11 cellular contexts compared by ENCODE assay signal in the genomic region with DNA sequence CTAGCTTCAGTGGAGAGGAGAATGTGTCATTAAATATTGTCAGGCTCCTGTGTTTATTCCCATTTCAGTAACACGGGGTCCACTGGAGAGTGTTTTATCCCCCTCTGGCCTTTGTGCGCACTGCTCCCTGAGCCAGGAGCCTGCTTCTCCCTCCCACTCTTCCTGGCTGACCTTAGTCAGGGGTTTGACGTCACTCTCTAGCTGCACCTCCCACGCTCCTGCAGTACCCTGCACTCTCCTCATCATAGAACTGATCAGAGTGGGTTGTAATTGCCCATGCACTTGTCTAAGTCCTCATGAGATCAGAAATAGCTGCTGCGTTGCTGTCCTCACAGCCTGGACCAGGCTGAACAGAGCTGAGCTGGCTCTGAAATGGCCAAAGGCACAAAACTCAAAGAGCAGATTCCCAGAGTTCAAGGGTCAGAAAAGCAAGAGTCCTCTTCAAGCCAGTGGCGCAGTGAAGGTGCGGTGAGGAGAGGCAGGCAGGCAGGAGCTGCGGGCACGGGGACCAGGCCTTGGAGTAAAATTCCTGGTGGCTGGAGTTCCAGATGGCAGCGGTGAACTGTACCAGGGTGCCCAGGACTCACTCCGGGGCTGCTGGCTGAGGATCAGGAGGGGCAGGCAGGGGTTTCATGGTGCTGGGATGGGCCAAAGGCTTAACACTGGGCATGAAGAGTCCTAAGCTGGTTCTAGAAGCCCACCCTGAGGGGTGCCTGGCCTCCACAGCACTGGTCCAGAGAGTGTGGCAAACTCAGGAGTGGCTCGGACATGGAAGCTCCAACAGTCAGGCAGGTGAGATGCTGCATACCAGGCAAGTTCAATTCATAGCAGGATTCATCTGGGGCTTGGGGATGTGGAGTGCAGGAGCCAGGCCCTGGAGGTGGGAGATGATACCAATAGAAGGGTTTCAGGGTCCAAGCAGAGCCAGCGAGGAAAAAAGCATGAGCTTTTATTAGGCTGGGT.
DNase-seq lines count a peak whose midpoint lies in the region; ATAC-seq and TF ChIP-seq lines count a peak whose summit lies in the region.
"Had no signal": no experiment of that assay in that cellular context is flagged by ENCODE, and none has a peak within 500 bp of the region (broad histone marks: within the 10 kb centered on the region; RNA-seq: fewer than 3 reads in every experiment).

No MANE protein-coding gene starts in this region.

- H3K27ac ChIP-seq in right atrium auricular region, result no peak overlapping the region

- H3K4me1 ChIP-seq in right atrium auricular region, result no peaks in the 10 kb centered on the region

- no peaks in the 10 kb centered on the region for H3K4me1 Mint-ChIP-seq in effector memory CD8-positive, alpha-beta T cell (ENCODE audit: low read depth in 2 of 2)

- H3K4me3 ChIP-seq in H7 (ENCODE audit: insufficient read depth, low read depth, low read length) (no peak overlapping the region), right atrium auricular region (no peak overlapping the region)

- H3K9me3 Mint-ChIP-seq in effector memory CD8-positive, alpha-beta T cell, result no peaks in the 10 kb centered on the region

- H3K36me3 Mint-ChIP-seq in effector memory CD8-positive, alpha-beta T cell (ENCODE audit: insufficient read depth), result no peaks in the 10 kb centered on the region

- no peak for ATAC-seq in effector memory CD8-positive, alpha-beta T cell (replicated peaks)
- no peak for ATAC-seq in HG02973 (IDR thresholded peaks at IDR 0.05; ENCODE audit: unreplicated experiment)
- ATAC-seq: Panc1 had no signal

- H3K36me3 ChIP-seq in H7 (replicated peaks; ENCODE audit: control insufficient read depth, insufficient read depth, low read length) (no peaks in the 10 kb centered on the region), right atrium auricular region (no peaks in the 10 kb centered on the region)

- no peaks in the 10 kb centered on the region for H3K9me3 ChIP-seq in right atrium auricular region

- no peak for TF ChIP-seq CTCF in right atrium auricular region (IDR thresholded peaks at IDR 0.05)

- no peaks in the 10 kb centered on the region for H3K27me3 ChIP-seq in H7 (ENCODE audit: control insufficient read depth, insufficient read depth, low read length)
- H3K27me3 ChIP-seq in right atrium auricular region, result no peaks in the 10 kb centered on the region

- H3K27me3 Mint-ChIP-seq in effector memory CD8-positive, alpha-beta T cell, result peaks cover 4 to 40% of the 10 kb centered on the region in 2 donors

- no peak overlapping the region for H3K4me3 Mint-ChIP-seq in effector memory CD8-positive, alpha-beta T cell

- H3K27ac Mint-ChIP-seq in effector memory CD8-positive, alpha-beta T cell, result no peak overlapping the region

- DNase-seq in H7, result peak; percentile 49
- DNase-seq in NCI-H345 treated with DMSO at 0.1 percent for 48 hours (lab: John Stamatoyannopoulos, UW; ENCODE audit: unreplicated experiment), result peak; percentile 83
- peak; percentile 32 for DNase-seq in right atrium auricular region (ENCODE audit: low spot score)
- peak; percentile 34 for DNase-seq in putamen (ENCODE audit: low spot score)
- no peak for DNase-seq in T1000 (lab: John Stamatoyannopoulos, UW)
- DNase-seq in effector memory CD8-positive, alpha-beta T cell, result no peak
- DNase-seq in activated CD4-positive, alpha-beta T cell treated with anti-CD3 and anti-CD28 coated beads, Interleukin-2, amount 50 U/mL, for 4 hours, result no peak
- DNase-seq: effector CD4-positive, alpha-beta T cell; NCI-H1694 had no signal

Comparison
In these comparisons a context has a peak if more than half of its experiments do, and no peak if none do; other contexts are left out.
1. DNase-seq: peak in H7 (single experiment), NCI-H345 treated with DMSO at 0.1 percent for 48 hours (single experiment), right atrium auricular region (single experiment) and putamen (single experiment); none in T1000 (single experiment), effector memory CD8-positive, alpha-beta T cell (0 of 3) and activated CD4-positive, alpha-beta T cell treated with anti-CD3 and anti-CD28 coated beads, Interleukin-2, amount 50 U/mL, for 4 hours (0 of 2).